In the genomic region with DNA sequence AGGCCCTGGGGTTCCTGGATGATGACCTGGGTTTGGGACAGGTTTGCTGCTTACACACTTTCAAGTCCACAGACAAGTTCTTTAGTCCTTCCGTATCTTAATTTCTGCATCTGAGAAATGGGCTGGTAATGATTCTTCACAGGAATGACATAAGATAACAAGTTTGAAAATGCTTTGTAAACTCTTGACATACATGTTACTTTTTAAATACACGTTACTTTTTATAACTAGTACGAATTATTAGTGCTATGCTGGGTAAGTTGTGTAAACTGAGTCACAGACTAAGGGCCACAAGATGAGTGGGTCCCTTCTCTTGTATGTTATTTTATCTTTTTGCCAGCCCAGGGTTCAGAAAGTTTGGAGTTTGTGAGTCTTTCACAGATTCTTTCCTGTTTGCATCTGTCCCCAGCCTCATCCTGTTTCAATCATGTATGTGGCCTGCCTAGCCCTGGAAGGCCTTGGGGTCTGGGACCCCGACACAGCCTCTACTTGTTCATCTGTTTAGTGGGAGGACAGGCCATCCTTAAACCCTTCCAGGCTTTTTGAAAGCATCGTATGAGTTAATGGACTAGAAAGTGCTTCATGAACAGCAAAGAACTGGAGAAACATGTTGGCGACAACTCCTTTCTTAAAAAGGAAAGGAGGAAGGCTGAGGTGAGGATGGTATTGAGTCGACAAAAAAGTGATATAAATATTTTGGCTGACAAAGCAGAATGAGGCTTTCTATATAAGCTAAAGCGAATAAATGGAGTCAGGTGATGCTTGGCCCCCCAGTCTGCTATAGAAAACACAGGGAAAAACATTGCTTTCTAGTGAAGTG, we compare ENCODE assay signal across 13 cellular contexts. TPM values are rescaled to one million over a fixed set of nuclear protein-coding genes. Genes with fewer than 3 reads are reported as not detected.
DNase-seq lines count a peak whose midpoint lies in the region; ATAC-seq, FAIRE-seq and TF ChIP-seq lines count a peak whose summit lies in the region.
"Had no signal": no experiment of that assay in that cellular context is flagged by ENCODE, and none has a peak within 500 bp of the region (broad histone marks: within the 10 kb centered on the region; RNA-seq: fewer than 3 reads in every experiment).

No MANE protein-coding gene starts in this region.

- TF ChIP-seq CTCF in A549 (IDR thresholded peaks at IDR 0.05) (no peak), nephron (IDR thresholded peaks at IDR 0.05; ENCODE audit: unreplicated experiment in 3 of 3) (no peak), WERI-Rb-1 (IDR thresholded peaks at IDR 0.05; ENCODE audit: low read depth, low read length) (no peak)

- H3K27me3 Mint-ChIP-seq in nephron (ENCODE audit: low read depth) = no peaks in the 10 kb centered on the region

- peaks cover 49% of the 10 kb centered on the region for H3K36me3 Mint-ChIP-seq in nephron (ENCODE audit: low read depth)
- H3K36me3 Mint-ChIP-seq: IgD-negative memory B cell had no signal

- DNase-seq in A549 (ENCODE audit: low read depth in 1 of 2, low spot score in 1 of 2) (no peak), 8988T (no peak), WERI-Rb-1 (no peak), kidney glomerular epithelial cell (lab: John Stamatoyannopoulos, UW) (no peak)
- DNase-seq: BE2C; GF-D8; NCI-H187 treated with DMSO at 0.1 percent for 48 hours; stimulated activated CD4-positive, alpha-beta T cell treated with anti-CD3 and anti-CD28 coated beads, Interleukin-4, amount 100 ng/mL, for 4 hours had no signal

- no peak for FAIRE-seq in A549 (lab: Jason Lieb, UNC)

- H3K36me3 ChIP-seq in HUES64 (ENCODE audit: insufficient read depth, low read length) (peaks cover under 1% of the 10 kb centered on the region; the same call in 1 of the 2 replicates), endocrine pancreas (ENCODE audit: control insufficient read depth, insufficient read depth, low read length) (no peaks in the 10 kb centered on the region), WERI-Rb-1 (no peaks in the 10 kb centered on the region)

- no peak for TF ChIP-seq POLR2A in A549 (IDR thresholded peaks at IDR 0.05; ENCODE audit: low read length)

- H3K4me1 Mint-ChIP-seq in nephron = peaks cover 90% of the 10 kb centered on the region

- H3K9me3 ChIP-seq in A549 = peaks cover 10% of the 10 kb centered on the region; the same call in 1 of the 3 replicates
- no peaks in the 10 kb centered on the region for H3K9me3 ChIP-seq in HUES64 (ENCODE audit: insufficient read depth, low read depth, low read length)
- H3K9me3 ChIP-seq in endocrine pancreas (ENCODE audit: control insufficient read depth, low read length) = peaks cover under 1% of the 10 kb centered on the region
- H3K9me3 ChIP-seq in WERI-Rb-1 (ENCODE audit: severe bottlenecking) = peaks cover 2% of the 10 kb centered on the region

- CTCF ChIA-PET in A549 (lab: Yijun Ruan, JAX) = interaction anchor here (1.0 kb wide), 1 partner anchor 79 kb away, joined by 3 read pairs; no protein-coding TSS in a partner anchor

- H3K4me3 Mint-ChIP-seq in nephron = peak overlapping the region in 1 of 3 experiments; percentile 21

- H3K27ac ChIP-seq in A549 (no peak overlapping the region), HUES64 (ENCODE audit: low read depth, low read length) (peak overlapping the region; percentile 43; the same call in 1 of the 2 replicates), WERI-Rb-1 (no peak overlapping the region)

- H3K9ac ChIP-seq in HUES64 (ENCODE audit: low read depth, low read length) (no peak overlapping the region), endocrine pancreas (ENCODE audit: control insufficient read depth, insufficient read depth, low read length) (no peak overlapping the region)

- 92% methylated on average over 8 of the region's 8 CpGs for WGBS in A549 (ENCODE audit: missing lambda C conversion rate)
- 94% methylated on average over 8 of the region's 8 CpGs for WGBS in HUES64

- TF ChIP-seq EP300 in A549 (IDR thresholded peaks at IDR 0.05) = no peak

- H3K4me3 ChIP-seq in A549 = no peak overlapping the region
- H3K4me3 ChIP-seq in HUES64 (ENCODE audit: low read length) = no peak overlapping the region
- peak overlapping the region; percentile 74 for H3K4me3 ChIP-seq in endocrine pancreas (ENCODE audit: control insufficient read depth, insufficient read depth, low read length)
- no peak overlapping the region for H3K4me3 ChIP-seq in WERI-Rb-1 (ENCODE audit: low read depth, low read length)

- no peak for TF ChIP-seq RAD21 in A549 (conservative IDR thresholded peaks at IDR 0.05 in 1 of 2, IDR thresholded peaks at IDR 0.05 in 1 of 2)

- H3K27me3 ChIP-seq in HUES64 (ENCODE audit: insufficient read depth, low read length) = no peaks in the 10 kb centered on the region
- no peaks in the 10 kb centered on the region for H3K27me3 ChIP-seq in endocrine pancreas (ENCODE audit: control insufficient read depth, insufficient read depth, low read length)
- peaks cover 58% of the 10 kb centered on the region for H3K27me3 ChIP-seq in WERI-Rb-1 (ENCODE audit: insufficient read depth, low read depth, severe bottlenecking)
- H3K27me3 ChIP-seq: BE2C had no signal

- POLR2A ChIA-PET in A549 (lab: Yijun Ruan, JAX) = no interaction called here

- peaks cover 13% of the 10 kb centered on the region for H3K9me3 Mint-ChIP-seq in nephron

- H3K4me2 ChIP-seq in A549 = no peak overlapping the region

- ATAC-seq in A549 = no peak
- no peak for ATAC-seq in HG03460 (IDR thresholded peaks at IDR 0.05; ENCODE audit: unreplicated experiment)

- H3K27ac Mint-ChIP-seq in nephron = peak overlapping the region in 2 of 3 experiments; percentile 68 to 89

- H3K4me1 ChIP-seq in A549 (peaks cover 6% of the 10 kb centered on the region; the same call in 2 of the 3 replicates), HUES64 (ENCODE audit: insufficient read depth, low read length) (peaks cover 41% of the 10 kb centered on the region), endocrine pancreas (ENCODE audit: control insufficient read depth, insufficient read depth, low read length) (no peaks in the 10 kb centered on the region)

TF ChIP-seq in A549, 52 proteins besides CTCF, POLR2A, EP300 and RAD21:
- TF ChIP-seq MAFK (IDR thresholded peaks at IDR 0.05; ENCODE audit: partially characterized antibody) = peak; percentile 32
- TF ChIP-seq FOSB (CRISPR knock-in tag; IDR thresholded peaks at IDR 0.05) = no peak

RNA-seq across cellular contexts. Expression of a gene that starts 9.3 kb away (rescaled TPM):
- polyA plus RNA-seq in A549 (2011; rRNA removed) = 9.0 and 13.1 TPM in 2 replicates
- polyA plus RNA-seq in A549 (2012; cell fraction: cytosol; rRNA removed) = 7.3 and 9.6 TPM in 2 replicates
- polyA plus RNA-seq in A549 (2012; cell fraction: nucleus; rRNA removed) = 19.2 and 22.9 TPM in 2 replicates
- 9.2 to 10.3 TPM (median 10.0 TPM) in 3 replicates for polyA plus RNA-seq in A549 (2017; fragmentation: RNase III; extraction: RNeasy Plus Mini Kit Qiagen cat#74134 plus additional on column Dnase treatment)
- 16.9 and 21.4 TPM in 2 replicates for polyA minus RNA-seq in A549 (2011; rRNA and poly(A)+ RNA removed)
- 16.2 TPM for polyA plus RNA-seq in HUES64 (2013, experiment 1 of 2)
- 19.5 TPM for polyA plus RNA-seq in HUES64 (2013, experiment 2 of 2)
